18 cellular contexts compared by ENCODE assay signal in the genomic region with DNA sequence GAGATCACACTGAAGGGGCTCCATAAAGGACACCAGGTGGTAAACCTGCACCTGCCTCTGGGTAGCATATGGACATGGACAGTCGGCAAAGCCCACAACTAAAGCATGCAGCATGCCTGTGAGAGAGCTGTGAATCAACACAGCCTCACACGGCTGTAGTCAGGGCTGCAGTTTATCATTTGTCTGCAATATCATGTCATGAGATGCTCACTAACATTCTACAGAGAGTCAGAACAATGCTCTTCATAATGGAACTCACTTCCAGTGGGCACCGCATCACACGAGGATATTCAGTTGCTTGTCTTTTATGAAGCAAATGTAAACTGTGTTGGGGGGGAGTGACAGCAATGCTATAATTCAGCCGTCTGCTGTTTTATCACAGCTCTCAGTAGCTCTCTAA.
DNase-seq lines count a peak whose midpoint lies in the region; ATAC-seq and TF ChIP-seq lines count a peak whose summit lies in the region.
"Had no signal": no experiment of that assay in that cellular context is flagged by ENCODE, and none has a peak within 500 bp of the region (broad histone marks: within the 10 kb centered on the region; RNA-seq: fewer than 3 reads in every experiment).

No MANE protein-coding gene starts in this region.

- no peaks in the 10 kb centered on the region for H3K79me2 ChIP-seq in trophoblast cell (ENCODE audit: control insufficient read depth, insufficient read depth, low read length, poor library complexity)

- no peaks in the 10 kb centered on the region for H3K4me1 ChIP-seq in trophoblast cell (ENCODE audit: control insufficient read depth in 1 of 2, insufficient read depth in 2 of 2, low read length in 2 of 2)
- H3K4me1 ChIP-seq: A549, BLaER1, HAP-1 had no signal

- TF ChIP-seq CTCF in type B pancreatic cell (conservative IDR thresholded peaks at IDR 0.05): no peak

- H3K18ac ChIP-seq in trophoblast cell (ENCODE audit: low read length): no peak overlapping the region

- WGBS in trophoblast cell (ENCODE audit: extremely low coverage, insufficient coverage, insufficient read length): no CpG with 5 or more reads among the region's 5 CpGs

- no peak overlapping the region for H3K14ac ChIP-seq in trophoblast cell (ENCODE audit: low read length)

- no peak overlapping the region for H4K8ac ChIP-seq in trophoblast cell (ENCODE audit: low read depth, low read length)

- no peak overlapping the region for H3K27ac ChIP-seq in trophoblast cell (ENCODE audit: low read depth, low read length)
- H3K27ac ChIP-seq: A549, BLaER1 had no signal

- H3K4me3 ChIP-seq in trophoblast cell (ENCODE audit: low read depth, low read length): no peak overlapping the region
- H3K4me3 ChIP-seq: A549, BLaER1, HAP-1 had no signal

- H3K79me1 ChIP-seq in trophoblast cell (ENCODE audit: low read length): no peaks in the 10 kb centered on the region

- H3K27ac Mint-ChIP-seq in type B pancreatic cell: no peak overlapping the region
- H3K27ac Mint-ChIP-seq: CD8-positive, alpha-beta T cell; T-cell had no signal

- H2BK5ac ChIP-seq in trophoblast cell (ENCODE audit: low read depth, low read length, poor library complexity): no peak overlapping the region

- no peak overlapping the region for H3K4ac ChIP-seq in trophoblast cell (ENCODE audit: low read depth, low read length)

- H2BK12ac ChIP-seq in trophoblast cell (ENCODE audit: low read length): no peak overlapping the region

- no peak overlapping the region for H2BK120ac ChIP-seq in trophoblast cell (ENCODE audit: insufficient read depth, low read length, poor library complexity)

- no peak overlapping the region for H2AFZ ChIP-seq in trophoblast cell (ENCODE audit: insufficient read depth, low read length, poor library complexity)

- peak; percentile 14 for DNase-seq in NCI-H2227 (lab: John Stamatoyannopoulos, UW; ENCODE audit: unreplicated experiment)
- DNase-seq in NCI-H2227 treated with DMSO at 0.1 percent for 48 hours (lab: John Stamatoyannopoulos, UW): no peak
- DNase-seq in NCI-H524 (lab: John Stamatoyannopoulos, UW): peak; percentile 44 to 86
- DNase-seq in SK-N-DZ (ENCODE audit: low spot score): peak; percentile 38
- no peak for DNase-seq in trophoblast cell
- no peak for DNase-seq in iPS-NIHi11 (ENCODE audit: low spot score)
- DNase-seq in type B pancreatic cell (ENCODE audit: extremely low spot score, unreplicated experiment): no peak
- DNase-seq: CD8-positive, alpha-beta T cell; DMS79; IMR-90; NCI-H187; NCI-H446; T-cell had no signal

- H3K4me1 Mint-ChIP-seq in type B pancreatic cell (ENCODE audit: unreplicated experiment): peaks cover 28% of the 10 kb centered on the region
- H3K4me1 Mint-ChIP-seq: T-cell had no signal

- ATAC-seq in activated CD4-positive, CD25-positive, alpha-beta regulatory T cell treated with anti-CD3 and anti-CD28 coated beads, Interleukin-2, amount 50 U/mL, for 24 hours: no peak
- ATAC-seq: A549; CD8-positive, alpha-beta T cell; Panc1; T-cell had no signal

- H3K4me3 Mint-ChIP-seq in type B pancreatic cell: no peak overlapping the region
- H3K4me3 Mint-ChIP-seq: CD8-positive, alpha-beta T cell; T-cell had no signal

- no peaks in the 10 kb centered on the region for H3K27me3 ChIP-seq in trophoblast cell (ENCODE audit: insufficient read depth, low read length)
- H3K27me3 ChIP-seq: BLaER1 had no signal

- H3K36me3 Mint-ChIP-seq in type B pancreatic cell: no peaks in the 10 kb centered on the region
- H3K36me3 Mint-ChIP-seq: CD8-positive, alpha-beta T cell; T-cell had no signal

- H4K12ac ChIP-seq in trophoblast cell (ENCODE audit: low read depth, low read length): no peak overlapping the region

- no peaks in the 10 kb centered on the region for H3K9me3 Mint-ChIP-seq in type B pancreatic cell

- no peaks in the 10 kb centered on the region for H3K9me3 ChIP-seq in trophoblast cell (ENCODE audit: insufficient read depth, low read depth, low read length)
- H3K9me3 ChIP-seq: BLaER1, HAP-1 had no signal

- no peak overlapping the region for H3K9ac ChIP-seq in trophoblast cell (ENCODE audit: low read length)
- H3K9ac ChIP-seq: BLaER1 had no signal

- no peak overlapping the region for H4K91ac ChIP-seq in trophoblast cell (ENCODE audit: low read depth, low read length)

- peak overlapping the region; percentile 61 for H3K23ac ChIP-seq in trophoblast cell (ENCODE audit: low read length)

- H2AK5ac ChIP-seq in trophoblast cell (ENCODE audit: low read length): no peak overlapping the region

- no peak overlapping the region for H3K4me2 ChIP-seq in trophoblast cell (ENCODE audit: low read length)
- H3K4me2 ChIP-seq: A549, BLaER1 had no signal

- no peaks in the 10 kb centered on the region for H3K36me3 ChIP-seq in trophoblast cell (ENCODE audit: control insufficient read depth in 1 of 2, insufficient read depth in 2 of 2, low read length in 2 of 2)
- H3K36me3 ChIP-seq: BLaER1, HAP-1 had no signal

- no peaks in the 10 kb centered on the region for H3K27me3 Mint-ChIP-seq in type B pancreatic cell
- H3K27me3 Mint-ChIP-seq: T-cell had no signal

Comparison
In these comparisons a context has a peak if more than half of its experiments do, and no peak if none do; other contexts are left out.
1. DNase-seq: peak in NCI-H2227 (single experiment), NCI-H524 (2 of 2) and SK-N-DZ (single experiment); none in NCI-H2227 treated with DMSO at 0.1 percent for 48 hours (single experiment), trophoblast cell (0 of 2), iPS-NIHi11 (single experiment) and type B pancreatic cell (single experiment).